Comparison of ENCODE assay signal across 7 cellular contexts in the genomic region with DNA sequence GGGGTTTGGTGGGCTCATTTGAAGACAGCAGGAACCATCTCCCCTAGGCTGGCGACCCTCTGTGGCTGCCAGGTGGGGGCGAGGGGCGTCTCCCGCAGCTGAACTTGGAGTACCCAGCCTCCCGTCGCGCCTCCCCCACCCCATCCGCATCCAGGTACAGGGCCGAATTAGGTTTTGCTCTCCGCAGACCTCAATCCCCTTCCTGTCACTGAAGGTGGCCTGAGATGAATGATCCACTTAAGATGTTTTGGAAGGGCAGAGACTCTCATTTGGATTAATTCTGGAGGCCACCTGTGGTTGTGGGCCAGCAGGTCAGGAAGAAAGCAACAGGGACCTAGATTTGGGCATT. TPM values are rescaled to one million over a fixed set of nuclear protein-coding genes. Genes with fewer than 3 reads are reported as not detected.
DNase-seq lines count a peak whose midpoint lies in the region; ATAC-seq and TF ChIP-seq lines count a peak whose summit lies in the region.

No MANE protein-coding gene starts in this region.

- no peaks in the 10 kb centered on the region for H4K20me1 ChIP-seq in hepatocyte (ENCODE audit: insufficient read depth, poor library complexity, severe bottlenecking)

- peak overlapping the region; percentile 57 for H3K4me3 ChIP-seq in HFF-Myc (replicated peaks; ENCODE audit: low read depth, low read length)
- H3K4me3 ChIP-seq in WERI-Rb-1 (ENCODE audit: low read depth, low read length): peak overlapping the region; percentile 94
- peak overlapping the region; percentile 57 for H3K4me3 ChIP-seq in hepatocyte

- peak; percentile 4 for ATAC-seq in stimulated activated naive CD8-positive, alpha-beta T cell treated with anti-CD3 and anti-CD28 coated beads, Interleukin-15, Interleukin-2, amounts not matched to agents 100 U/mL and 50 U/mL, for 24 hours
- no peak for ATAC-seq in HG02798 (IDR thresholded peaks at IDR 0.05; ENCODE audit: poor library complexity, unreplicated experiment)

- 11% methylated on average over 10 of the region's 10 CpGs for WGBS in hepatocyte (ENCODE audit: low lambda C conversion rate, missing lambda C conversion rate)

- no peaks in the 10 kb centered on the region for H3K9me2 ChIP-seq in hepatocyte (replicated peaks; ENCODE audit: insufficient read depth)

- no peaks in the 10 kb centered on the region for H3K79me2 ChIP-seq in hepatocyte

- H3K27ac ChIP-seq in WERI-Rb-1 (no peak overlapping the region), hepatocyte (no peak overlapping the region)

- H3K4me2 ChIP-seq in hepatocyte: peak overlapping the region; percentile 93

- H2AFZ ChIP-seq in hepatocyte: peak overlapping the region; percentile 69

- no peaks in the 10 kb centered on the region for H3K4me1 ChIP-seq in hepatocyte (ENCODE audit: insufficient read depth)

- TF ChIP-seq CTCF in HFF-Myc (IDR thresholded peaks at IDR 0.05; ENCODE audit: low read depth, low read length, missing control alignments) (no peak), WERI-Rb-1 (IDR thresholded peaks at IDR 0.05; ENCODE audit: low read depth, low read length) (no peak), hepatocyte (IDR thresholded peaks at IDR 0.05; ENCODE audit: poor library complexity) (no peak)

- DNase-seq in HFF-Myc (ENCODE audit: extremely low read depth, low read depth) (no peak), WERI-Rb-1 (no peak), hepatocyte (ENCODE audit: low spot score) (no peak), epidermal melanocyte (ENCODE audit: insufficient read length, low spot score) (no peak)
- DNase-seq in stimulated activated naive CD8-positive, alpha-beta T cell treated with anti-CD3 and anti-CD28 coated beads, Interleukin-15, Interleukin-2, amounts not matched to agents 100 U/mL and 50 U/mL, for 24 hours: no peak
- DNase-seq in stimulated activated CD4-positive, alpha-beta T cell treated with anti-CD3 and anti-CD28 coated beads, Interleukin-4, amount 100 ng/mL, for 4 hours: no peak

- H3K36me3 ChIP-seq in WERI-Rb-1 (peaks cover 5% of the 10 kb centered on the region; the same call in 1 of the 2 replicates), hepatocyte (replicated peaks; ENCODE audit: insufficient read depth, low read depth) (no peaks in the 10 kb centered on the region)

- H3K27me3 ChIP-seq in WERI-Rb-1 (ENCODE audit: insufficient read depth, low read depth, severe bottlenecking) (no peaks in the 10 kb centered on the region), hepatocyte (no peaks in the 10 kb centered on the region)

- H3K9me3 ChIP-seq in WERI-Rb-1 (ENCODE audit: severe bottlenecking): no peaks in the 10 kb centered on the region
- no peaks in the 10 kb centered on the region for H3K9me3 ChIP-seq in hepatocyte (ENCODE audit: low read depth)

RNA-seq across cellular contexts. Expression of a gene that starts 0.5 kb away (rescaled TPM):
- 3.9 and 6.2 TPM in 2 replicates for total RNA-seq in hepatocyte
- 6.2 and 6.6 TPM in 2 replicates for polyA plus RNA-seq in hepatocyte
